In genomic region chr9:117247271-117247670, GRCh38 we compare ENCODE assay signal across 9 cellular contexts.
DNase-seq lines count a peak whose midpoint lies in the region; ATAC-seq and TF ChIP-seq lines count a peak whose summit lies in the region.
"Had no signal": no experiment of that assay in that cellular context is flagged by ENCODE, and none has a peak within 500 bp of the region (broad histone marks: within the 10 kb centered on the region; RNA-seq: fewer than 3 reads in every experiment).

No MANE protein-coding gene starts in this region.

- 63% methylated on average over 1 of the region's 1 CpG for WGBS in smooth muscle cell (ENCODE audit: low lambda C conversion rate)

- no peaks in the 10 kb centered on the region for H4K20me1 ChIP-seq in smooth muscle cell (ENCODE audit: low read depth)

- no peak for ATAC-seq in HG03175 (IDR thresholded peaks at IDR 0.05; ENCODE audit: unreplicated experiment)

- H3K27me3 ChIP-seq in smooth muscle cell (ENCODE audit: low read depth) = peaks cover 7% of the 10 kb centered on the region
- H3K27me3 ChIP-seq: BLaER1 treated with 17β-estradiol and CSF1 and Interleukin-3, amounts not matched to agents 10 nM and 100 nM had no signal

- H3K4me3 ChIP-seq in fibroblast of pulmonary artery (replicated peaks; ENCODE audit: low read depth, low read length) (no peak overlapping the region), smooth muscle cell (no peak overlapping the region)
- H3K4me3 ChIP-seq: BLaER1 treated with 17β-estradiol and CSF1 and Interleukin-3, amounts not matched to agents 10 nM and 100 nM had no signal

- no peaks in the 10 kb centered on the region for H3K79me2 ChIP-seq in smooth muscle cell (ENCODE audit: low read depth)

- no peaks in the 10 kb centered on the region for H3K9me3 ChIP-seq in smooth muscle cell (replicated peaks; ENCODE audit: low read depth)

- peak; percentile 28 for DNase-seq in NCI-H510A treated with DMSO at 0.1 percent for 48 hours (lab: John Stamatoyannopoulos, UW)
- no peak for DNase-seq in NCI-H510A (lab: John Stamatoyannopoulos, UW)
- peak; percentile 18 for DNase-seq in NCI-H2196 treated with DMSO at 0.1 percent for 48 hours (lab: John Stamatoyannopoulos, UW; ENCODE audit: unreplicated experiment)
- no peak for DNase-seq in fibroblast of pulmonary artery (ENCODE audit: low read depth)
- DNase-seq in smooth muscle cell (lab: John Stamatoyannopoulos, UW; ENCODE audit: unreplicated experiment) = no peak
- no peak for DNase-seq in RPMI8226
- DNase-seq in Kasumi-1 (lab: John Stamatoyannopoulos, UW) = no peak

- H3F3A ChIP-seq in smooth muscle cell (ENCODE audit: low read depth) = no peaks in the 10 kb centered on the region

- TF ChIP-seq CTCF in fibroblast of pulmonary artery (IDR thresholded peaks at IDR 0.05; ENCODE audit: low read length, missing control alignments) = peak; percentile 16
- TF ChIP-seq CTCF in smooth muscle cell (IDR thresholded peaks at IDR 0.05; ENCODE audit: borderline replicate concordance, insufficient read depth, poor library complexity, severe bottlenecking) = peak; percentile 39

- no peaks in the 10 kb centered on the region for H3K36me3 ChIP-seq in smooth muscle cell (ENCODE audit: low read depth)
- H3K36me3 ChIP-seq: BLaER1 treated with 17β-estradiol and CSF1 and Interleukin-3, amounts not matched to agents 10 nM and 100 nM had no signal

- no peak overlapping the region for H2AFZ ChIP-seq in smooth muscle cell (ENCODE audit: low read depth)

- H3K4me1 ChIP-seq in smooth muscle cell (ENCODE audit: low read depth) = no peaks in the 10 kb centered on the region

- H3K27ac ChIP-seq in smooth muscle cell (ENCODE audit: low read depth) = no peak overlapping the region
- H3K27ac ChIP-seq: BLaER1 treated with 17β-estradiol and CSF1 and Interleukin-3, amounts not matched to agents 10 nM and 100 nM had no signal

- H3K4me2 ChIP-seq in smooth muscle cell = no peak overlapping the region
- H3K4me2 ChIP-seq: BLaER1 treated with 17β-estradiol and CSF1 and Interleukin-3, amounts not matched to agents 10 nM and 100 nM had no signal

- H3K9ac ChIP-seq in smooth muscle cell (ENCODE audit: low read depth) = no peak overlapping the region
- H3K9ac ChIP-seq: BLaER1 treated with 17β-estradiol and CSF1 and Interleukin-3, amounts not matched to agents 10 nM and 100 nM had no signal

Comparison
In these comparisons a context has a peak if more than half of its experiments do, and no peak if none do; other contexts are left out.
1. DNase-seq: peak in NCI-H510A treated with DMSO at 0.1 percent for 48 hours (single experiment) and NCI-H2196 treated with DMSO at 0.1 percent for 48 hours (single experiment); none in NCI-H510A (single experiment), fibroblast of pulmonary artery (single experiment), smooth muscle cell (single experiment), RPMI8226 (single experiment) and Kasumi-1 (0 of 2).